In genomic region chr5:167720201-167720600, GRCh38 we compare ENCODE assay signal across 20 cellular contexts.
DNase-seq lines count a peak whose midpoint lies in the region; ATAC-seq and TF ChIP-seq lines count a peak whose summit lies in the region.
"Had no signal": no experiment of that assay in that cellular context is flagged by ENCODE, and none has a peak within 500 bp of the region (broad histone marks: within the 10 kb centered on the region; RNA-seq: fewer than 3 reads in every experiment).

No MANE protein-coding gene starts in this region.

- no peak overlapping the region for H3K23ac ChIP-seq in IMR-90 (ENCODE audit: low read depth, low read length)

- H2BK15ac ChIP-seq in IMR-90 (ENCODE audit: low read depth, low read length): no peak overlapping the region

- POLR2A ChIA-PET in IMR-90 (lab: Charles Lee; ENCODE audit: unreplicated experiment): no interaction called here

- no peaks in the 10 kb centered on the region for H3K9me3 ChIP-seq in IMR-90 (ENCODE audit: control insufficient read depth, insufficient read depth, low read length)
- H3K9me3 ChIP-seq in osteoblast (ENCODE audit: low read depth, low read length): no peaks in the 10 kb centered on the region
- no peaks in the 10 kb centered on the region for H3K9me3 ChIP-seq in right cardiac atrium (ENCODE audit: control insufficient read depth, low read length)
- no peaks in the 10 kb centered on the region for H3K9me3 ChIP-seq in gastrocnemius medialis
- no peaks in the 10 kb centered on the region for H3K9me3 ChIP-seq in left ventricle myocardium inferior (replicated peaks)
- H3K9me3 ChIP-seq: BLaER1 treated with 17β-estradiol and CSF1 and Interleukin-3, amounts not matched to agents 10 nM and 100 nM; SJCRH30 had no signal

- intact Hi-C loops in IMR-90 (cut with micrococcal nuclease) (loop anchor here (1.0 to 5.0 kb wide), 3 partner anchors 21 to 227 kb away; no protein-coding TSS in a partner anchor), right cardiac atrium (cut with DNase I) (loop anchor here in 2 of 4 donors (5.0 to 10.0 kb wide), 2 partner anchors 325 to 502 kb away; no protein-coding TSS in a partner anchor), gastrocnemius medialis (cut with DNase I; ENCODE audit: low total_unique reads) (loop anchor here (5.0 kb wide), 1 partner anchor 502 kb away; no protein-coding TSS in a partner anchor), left ventricle myocardium inferior (cut with micrococcal nuclease) (loop anchor here (5.0 kb wide), 1 partner anchor 497 kb away; no protein-coding TSS in a partner anchor)

- H2BK120ac ChIP-seq in IMR-90 (ENCODE audit: low read depth, low read length): peak overlapping the region; percentile 64

- H3K4me1 ChIP-seq in IMR-90 (ENCODE audit: control insufficient read depth, insufficient read depth, low read length) (peaks cover 15% of the 10 kb centered on the region), osteoblast (ENCODE audit: insufficient read depth, low read length) (peaks cover 12% of the 10 kb centered on the region), right cardiac atrium (ENCODE audit: control insufficient read depth, insufficient read depth, low read length) (no peaks in the 10 kb centered on the region), gastrocnemius medialis (no peaks in the 10 kb centered on the region), left ventricle myocardium inferior (peaks cover 3% of the 10 kb centered on the region)
- H3K4me1 ChIP-seq: SJCRH30 had no signal

- H2AFZ ChIP-seq in IMR-90 (replicated peaks; ENCODE audit: low read length, poor library complexity): no peak overlapping the region
- H2AFZ ChIP-seq in osteoblast (ENCODE audit: low read length): peak overlapping the region; percentile 10
- H2AFZ ChIP-seq: PC-9 had no signal

- no peak overlapping the region for H2AK9ac ChIP-seq in IMR-90 (replicated peaks; ENCODE audit: low read depth, low read length, poor library complexity)

- no peaks in the 10 kb centered on the region for H3K27me3 ChIP-seq in IMR-90 (ENCODE audit: control insufficient read depth, insufficient read depth, low read length)
- H3K27me3 ChIP-seq in osteoblast (ENCODE audit: insufficient read depth, low read length): no peaks in the 10 kb centered on the region
- no peaks in the 10 kb centered on the region for H3K27me3 ChIP-seq in right cardiac atrium (ENCODE audit: control insufficient read depth, insufficient read depth)
- H3K27me3 ChIP-seq in gastrocnemius medialis: no peaks in the 10 kb centered on the region
- H3K27me3 ChIP-seq in left ventricle myocardium inferior (ENCODE audit: low read depth): no peaks in the 10 kb centered on the region
- H3K27me3 ChIP-seq: BLaER1 treated with 17β-estradiol and CSF1 and Interleukin-3, amounts not matched to agents 10 nM and 100 nM; SJCRH30 had no signal

- no peak overlapping the region for H3K4me3 ChIP-seq in AG10803 (ENCODE audit: low read length)
- H3K4me3 ChIP-seq in IMR-90 (ENCODE audit: insufficient read depth, low read depth, low read length): no peak overlapping the region
- H3K4me3 ChIP-seq in choroid plexus epithelial cell (ENCODE audit: low read depth, low read length): no peak overlapping the region
- no peak overlapping the region for H3K4me3 ChIP-seq in osteoblast (ENCODE audit: insufficient read depth, low read length)
- no peak overlapping the region for H3K4me3 ChIP-seq in right cardiac atrium (ENCODE audit: low read length)
- H3K4me3 ChIP-seq in gastrocnemius medialis: no peak overlapping the region
- no peak overlapping the region for H3K4me3 ChIP-seq in left ventricle myocardium inferior
- H3K4me3 ChIP-seq: BLaER1 treated with 17β-estradiol and CSF1 and Interleukin-3, amounts not matched to agents 10 nM and 100 nM; K562; PC-9; SJCRH30 had no signal

- no peak overlapping the region for H3K27ac ChIP-seq in IMR-90 (ENCODE audit: insufficient read depth, low read length)
- peak overlapping the region; percentile 19 for H3K27ac ChIP-seq in osteoblast (ENCODE audit: low read depth, low read length)
- H3K27ac ChIP-seq in right cardiac atrium (ENCODE audit: low read length): no peak overlapping the region
- no peak overlapping the region for H3K27ac ChIP-seq in gastrocnemius medialis
- no peak overlapping the region for H3K27ac ChIP-seq in left ventricle myocardium inferior (replicated peaks)
- H3K27ac ChIP-seq: BLaER1 treated with 17β-estradiol and CSF1 and Interleukin-3, amounts not matched to agents 10 nM and 100 nM; HL-60; PC-9; SJCRH30 had no signal

- peak overlapping the region; percentile 44; the same call in 1 of the 2 replicates for H2AK5ac ChIP-seq in IMR-90 (ENCODE audit: low read depth, low read length)

- peak overlapping the region; percentile 30; the same call in 1 of the 2 replicates for H3K4ac ChIP-seq in IMR-90 (ENCODE audit: low read depth, low read length)

- TF ChIP-seq POLR2A in IMR-90 (IDR thresholded peaks at IDR 0.05; ENCODE audit: low read depth, low read length) (no peak), gastrocnemius medialis (IDR thresholded peaks at IDR 0.05) (no peak)

- H3K14ac ChIP-seq in IMR-90 (replicated peaks; ENCODE audit: low read depth, low read length): no peak overlapping the region

- dilution Hi-C loops in IMR-90 (cut with HindIII; ENCODE audit: low sequenced_read_pairs, unreplicated experiment): no loop called here

- peak; percentile 8; the same call in 1 of the 2 replicates for ATAC-seq in IMR-90 (ENCODE audit: low read depth)
- no peak for ATAC-seq in right cardiac atrium
- ATAC-seq in gastrocnemius medialis: no peak
- ATAC-seq: K562 had no signal

- BruUV-seq in IMR-90 (replicated peaks; lab: Mats Ljungman, UMichigan): no TSS peak

- no peaks in the 10 kb centered on the region for H3K79me1 ChIP-seq in IMR-90 (ENCODE audit: low read depth in 1 of 2, low read length in 2 of 2)

- TF ChIP-seq CTCF in AG10803 (conservative IDR thresholded peaks at IDR 0.05; ENCODE audit: low read length): no peak
- TF ChIP-seq CTCF in IMR-90 (conservative IDR thresholded peaks at IDR 0.05; ENCODE audit: low read depth, low read length): no peak
- no peak for TF ChIP-seq CTCF in choroid plexus epithelial cell (conservative IDR thresholded peaks at IDR 0.05; ENCODE audit: low read depth, low read length)
- TF ChIP-seq CTCF in osteoblast (IDR thresholded peaks at IDR 0.05; ENCODE audit: extremely low read depth, low read depth, low read length): no peak
- no peak for TF ChIP-seq CTCF in gastrocnemius medialis (IDR thresholded peaks at IDR 0.05 in 4 of 5, conservative IDR thresholded peaks at IDR 0.05 in 1 of 5)
- no peak for TF ChIP-seq CTCF in left ventricle myocardium inferior (IDR thresholded peaks at IDR 0.05; ENCODE audit: borderline replicate concordance)

- no peaks in the 10 kb centered on the region for H3K36me3 ChIP-seq in IMR-90 (ENCODE audit: control insufficient read depth, insufficient read depth, low read length)
- no peaks in the 10 kb centered on the region for H3K36me3 ChIP-seq in osteoblast (ENCODE audit: insufficient read depth, low read length)
- H3K36me3 ChIP-seq in gastrocnemius medialis: no peaks in the 10 kb centered on the region
- H3K36me3 ChIP-seq in left ventricle myocardium inferior: no peaks in the 10 kb centered on the region
- H3K36me3 ChIP-seq: SJCRH30 had no signal

- WGBS in IMR-90 (ENCODE audit: extremely low coverage in 2 of 2, insufficient read length in 1 of 2), 2 experiments: no CpG with 5 or more reads among the region's 3 CpGs
- 65% methylated on average over 3 of the region's 3 CpGs for WGBS in right cardiac atrium

- CTCF ChIA-PET in IMR-90 (lab: Yijun Ruan, JAX): interaction anchor here (1.1 kb wide), 1 partner anchor 10 kb away, joined by 5 read pairs; no protein-coding TSS in a partner anchor

- peak overlapping the region; percentile 52; the same call in 1 of the 2 replicates for H3K18ac ChIP-seq in IMR-90 (ENCODE audit: low read depth, low read length)

- no peak overlapping the region for H3K56ac ChIP-seq in IMR-90 (ENCODE audit: extremely low read depth, insufficient read depth, low read length)

- no peaks in the 10 kb centered on the region for H3K79me2 ChIP-seq in osteoblast (ENCODE audit: insufficient read depth, low read length)

- TF ChIP-seq RAD21 in IMR-90 (IDR thresholded peaks at IDR 0.05; ENCODE audit: low read length): no peak

- H3K9ac ChIP-seq in IMR-90 (ENCODE audit: low read depth, low read length): no peak overlapping the region
- H3K9ac ChIP-seq: BLaER1 treated with 17β-estradiol and CSF1 and Interleukin-3, amounts not matched to agents 10 nM and 100 nM had no signal

- DNase-seq in AG10803 (ENCODE audit: low read depth): peak; percentile 71
- DNase-seq in IMR-90: peak; percentile 35
- peak; percentile 58 for DNase-seq in choroid plexus epithelial cell (ENCODE audit: low read depth)
- DNase-seq in osteoblast (ENCODE audit: insufficient read length, low spot score, missing footprints): peak; percentile 47
- no peak for DNase-seq in right cardiac atrium
- no peak for DNase-seq in gastrocnemius medialis
- DNase-seq in LoVo (ENCODE audit: low spot score): no peak
- no peak for DNase-seq in left ventricle myocardium inferior
- DNase-seq: 8988T, DND-41, NCI-H1436, NCI-H2029 treated with DMSO at 0.1 percent for 48 hours, NCI-H2171 treated with DMSO at 0.1 percent for 48 hours, NCI-H446 treated with DMSO at 0.1 percent for 48 hours, NCI-H748 treated with DMSO at 0.1 percent for 48 hours, PC-9, SJCRH30 had no signal

- in situ Hi-C loops in IMR-90 (cut with MboI; ENCODE audit: low sequenced_read_pairs) (loop anchor here (10.0 kb wide), 1 partner anchor 225 kb away; no protein-coding TSS in a partner anchor), gastrocnemius medialis (cut with MboI; ENCODE audit: low sequenced_read_pairs in 4 of 4) (loop anchor here in 3 of 4 donors (10.0 to 25.0 kb wide), 2 partner anchors 492 to 495 kb away; no protein-coding TSS in a partner anchor)

- no peaks in the 10 kb centered on the region for H4K20me1 ChIP-seq in IMR-90 (ENCODE audit: insufficient read depth, low read length)
- H4K20me1 ChIP-seq in osteoblast (ENCODE audit: insufficient read depth, low read length): no peaks in the 10 kb centered on the region

- peak overlapping the region; percentile 44; the same call in 1 of the 2 replicates for H3K4me2 ChIP-seq in IMR-90 (ENCODE audit: low read depth, low read length)
- peak overlapping the region; percentile 10 for H3K4me2 ChIP-seq in osteoblast (ENCODE audit: insufficient read depth, low read length)
- H3K4me2 ChIP-seq: BLaER1 treated with 17β-estradiol and CSF1 and Interleukin-3, amounts not matched to agents 10 nM and 100 nM; PC-9 had no signal

- peak overlapping the region; percentile 75 for H2BK20ac ChIP-seq in IMR-90 (ENCODE audit: low read depth, low read length)

- H2BK5ac ChIP-seq in IMR-90 (ENCODE audit: low read depth, low read length, poor library complexity, severe bottlenecking): peak overlapping the region; percentile 64

- H4K91ac ChIP-seq in IMR-90 (ENCODE audit: insufficient read depth, low read depth, low read length): 0 out of 2 replicates have a peak overlapping the region, but pooled peaks have one; percentile 14

- H4K5ac ChIP-seq in IMR-90 (ENCODE audit: low read depth, low read length): no peak overlapping the region

- peak overlapping the region in 1 of 2 experiments; percentile 36; a peak in 1 of 4 replicates for H4K8ac ChIP-seq in IMR-90 (ENCODE audit: low read depth in 2 of 2, low read length in 2 of 2)

- H3K9me1 ChIP-seq in IMR-90 (ENCODE audit: insufficient read depth, low read length): peaks cover 2% of the 10 kb centered on the region; the same call in 1 of the 2 replicates

TF ChIP-seq in IMR-90, 13 proteins besides CTCF, POLR2A, EP300 and RAD21 (continues in another document):
- peak; percentile 63; the same call in 1 of the 2 replicates for TF ChIP-seq CEBPB (IDR thresholded peaks at IDR 0.05; ENCODE audit: low read depth, low read length)

Comparison
In these comparisons a context has a peak if more than half of its experiments do, and no peak if none do; other contexts are left out.
1. DNase-seq: peak in AG10803 (single experiment), IMR-90 (single experiment), choroid plexus epithelial cell (single experiment) and osteoblast (single experiment); none in right cardiac atrium (0 of 3), gastrocnemius medialis (0 of 2), LoVo (single experiment) and left ventricle myocardium inferior (single experiment).